1 cellular context compared by ENCODE assay signal in genomic region chr15:88465633-88466219, GRCh38.
TF ChIP-seq lines count a peak whose summit lies in the region.

No MANE protein-coding gene starts in this region.

TF ChIP-seq in HepG2, 621 proteins besides CTCF, POLR2A, EP300 and RAD21 (continued from another document and continues in another):
- no peak for TF ChIP-seq AGO1 (IDR thresholded peaks at IDR 0.05; ENCODE audit: low read depth, low read length, poor library complexity, severe bottlenecking)
- no peak for TF ChIP-seq JDP2 (CRISPR knock-in tag; IDR thresholded peaks at IDR 0.05; ENCODE audit: borderline replicate concordance)
- TF ChIP-seq ZNF24 (IDR thresholded peaks at IDR 0.05) = no peak
- TF ChIP-seq ZNF143 (CRISPR knock-in tag; IDR thresholded peaks at IDR 0.05) = peak; percentile 61; the same call in 1 of the 2 replicates
- no peak for TF ChIP-seq BCL3 (CRISPR knock-in tag; IDR thresholded peaks at IDR 0.05)
- TF ChIP-seq PCBP1 (IDR thresholded peaks at IDR 0.05; ENCODE audit: borderline replicate concordance, low read depth, low read length) = no peak
- no peak for TF ChIP-seq ZNF850 (CRISPR knock-in tag; conservative IDR thresholded peaks at IDR 0.05)
- TF ChIP-seq ZNF772 (CRISPR knock-in tag; IDR thresholded peaks at IDR 0.05) = no peak
- TF ChIP-seq ZNF841 (CRISPR knock-in tag; IDR thresholded peaks at IDR 0.05; ENCODE audit: borderline replicate concordance) = no peak
- peak; percentile 98 for TF ChIP-seq ATF3 (CRISPR knock-in tag; IDR thresholded peaks at IDR 0.05)
- TF ChIP-seq STAT5B (CRISPR knock-in tag; IDR thresholded peaks at IDR 0.05) = no peak
- TF ChIP-seq ZBTB42 (CRISPR knock-in tag; IDR thresholded peaks at IDR 0.05) = no peak
- TF ChIP-seq PRMT3 (CRISPR knock-in tag; IDR thresholded peaks at IDR 0.05; ENCODE audit: borderline replicate concordance, low read depth) = no peak
- TF ChIP-seq TEF (CRISPR knock-in tag; IDR thresholded peaks at IDR 0.05) = 0 out of 2 replicates have a peak, but pooled peaks have one; percentile 22
- no peak for TF ChIP-seq ZBTB21 (CRISPR knock-in tag; IDR thresholded peaks at IDR 0.05)
- TF ChIP-seq SP4 (CRISPR knock-in tag; IDR thresholded peaks at IDR 0.05) = no peak
- TF ChIP-seq FOXK2 (IDR thresholded peaks at IDR 0.05) = no peak
- no peak for TF ChIP-seq ZNF34 (CRISPR knock-in tag; IDR thresholded peaks at IDR 0.05; ENCODE audit: borderline replicate concordance)
- no peak for TF ChIP-seq TOE1 (CRISPR knock-in tag; IDR thresholded peaks at IDR 0.05)
- no peak for TF ChIP-seq ZUFSP (CRISPR knock-in tag; IDR thresholded peaks at IDR 0.05; ENCODE audit: borderline replicate concordance)
- TF ChIP-seq SUZ12 (IDR thresholded peaks at IDR 0.05; ENCODE audit: low read depth, low read length) = no peak
- no peak for TF ChIP-seq RARG (CRISPR knock-in tag; IDR thresholded peaks at IDR 0.05; ENCODE audit: low read depth)
- no peak for TF ChIP-seq THAP8 (CRISPR knock-in tag; IDR thresholded peaks at IDR 0.05; ENCODE audit: borderline replicate concordance)
- no peak for TF ChIP-seq YEATS2 (CRISPR knock-in tag; IDR thresholded peaks at IDR 0.05; ENCODE audit: borderline replicate concordance)
- TF ChIP-seq ZNF570 (CRISPR knock-in tag; IDR thresholded peaks at IDR 0.05; ENCODE audit: borderline replicate concordance) = no peak
- 0 out of 2 replicates have a peak, but pooled peaks have one; percentile 68 for TF ChIP-seq MBD4 (IDR thresholded peaks at IDR 0.05; ENCODE audit: borderline replicate concordance, low read length)
- TF ChIP-seq XRCC5 (optimal IDR thresholded peaks at IDR 0.05; ENCODE audit: low read length) = no peak
- TF ChIP-seq FOXA1 (IDR thresholded peaks at IDR 0.05) = no peak
- TF ChIP-seq FOXA1 (CRISPR knock-in tag; IDR thresholded peaks at IDR 0.05) = peak; percentile 52
- peak; percentile 33; the same call in 1 of the 2 replicates for TF ChIP-seq ZNF691 (CRISPR knock-in tag; IDR thresholded peaks at IDR 0.05; ENCODE audit: borderline replicate concordance, low read depth)
- TF ChIP-seq ZHX1 (CRISPR knock-in tag; IDR thresholded peaks at IDR 0.05; ENCODE audit: low read depth) = no peak
- TF ChIP-seq ZMYM3 (CRISPR knock-in tag; IDR thresholded peaks at IDR 0.05) = no peak
- TF ChIP-seq ZNF607 (CRISPR knock-in tag; IDR thresholded peaks at IDR 0.05; ENCODE audit: borderline replicate concordance) = no peak
- no peak for TF ChIP-seq KMT2A (CRISPR knock-in tag; IDR thresholded peaks at IDR 0.05)
- TF ChIP-seq THRA (CRISPR knock-in tag; IDR thresholded peaks at IDR 0.05; ENCODE audit: borderline replicate concordance) = peak; percentile 94
- TF ChIP-seq GRHL1 (CRISPR knock-in tag; conservative IDR thresholded peaks at IDR 0.05) = no peak
- no peak for TF ChIP-seq MAF1 (CRISPR knock-in tag; IDR thresholded peaks at IDR 0.05; ENCODE audit: borderline replicate concordance)
- TF ChIP-seq MAX (IDR thresholded peaks at IDR 0.05) = peak; percentile 82
- no peak for TF ChIP-seq SMAD9 (CRISPR knock-in tag; IDR thresholded peaks at IDR 0.05)
- no peak for TF ChIP-seq RBAK (CRISPR knock-in tag; IDR thresholded peaks at IDR 0.05)
- no peak for TF ChIP-seq ZBTB44 (CRISPR knock-in tag; IDR thresholded peaks at IDR 0.05)
- no peak for TF ChIP-seq POLR2AphosphoS5 (IDR thresholded peaks at IDR 0.05; ENCODE audit: low read depth, low read length)
- peak; percentile 89; the same call in 1 of the 2 replicates for TF ChIP-seq TFE3 (CRISPR knock-in tag; IDR thresholded peaks at IDR 0.05)
- peak; percentile 80 for TF ChIP-seq NFIC (IDR thresholded peaks at IDR 0.05; ENCODE audit: low read length)
- no peak for TF ChIP-seq ZNF576 (CRISPR knock-in tag; IDR thresholded peaks at IDR 0.05)
- no peak for TF ChIP-seq ZNF616 (CRISPR knock-in tag; IDR thresholded peaks at IDR 0.05; ENCODE audit: low read depth)
- TF ChIP-seq UBTF (CRISPR knock-in tag; IDR thresholded peaks at IDR 0.05) = no peak
